ENCODE assay signal across 30 cellular contexts in genomic region chr11:35633827-35634226, GRCh38.
"Had no signal": no experiment of that assay in that cellular context is flagged by ENCODE, and none has a peak within 500 bp of the region (broad histone marks: within the 10 kb centered on the region; RNA-seq: fewer than 3 reads in every experiment).

No MANE protein-coding gene starts in this region.

- DNase-seq: activated B cell treated with CpG ODN at 0.5 μM for 24 hours; activated CD4-positive, alpha-beta memory T cell treated with anti-CD3 and anti-CD28 coated beads for 36 hours; activated CD4-positive, alpha-beta T cell treated with anti-CD3 and anti-CD28 coated beads for 4 hours; activated CD4-positive, alpha-beta T cell treated with anti-CD3 and anti-CD28 coated beads, Interleukin-2, amount 10 ng/mL, durations not matched to agents 24 days and 14 days; activated CD4-positive, alpha-beta T cell treated with anti-CD3 and anti-CD28 coated beads, Interleukin-2, amount 50 U/mL, for 1 hour; activated CD4-positive, alpha-beta T cell treated with anti-CD3 and anti-CD28 coated beads, Interleukin-2, amount 50 U/mL, for 4 hours; activated CD4-positive, CD25-positive, alpha-beta regulatory T cell treated with anti-CD3 and anti-CD28 coated beads, Interleukin-2, amount 50 U/mL, for 72 hours; activated CD8-positive, alpha-beta memory T cell treated with anti-CD3 and anti-CD28 coated beads, Interleukin-2, amount 50 U/mL, for 4 hours; activated CD8-positive, alpha-beta T cell treated with anti-CD3 and anti-CD28 coated beads for 36 hours; activated effector memory CD4-positive, alpha-beta T cell treated with anti-CD3 and anti-CD28 coated beads, Interleukin-2, amount 50 U/mL, for 16 hours; activated gamma-delta T cell treated with Interleukin-2 at 50 U/mL for 16 hours; activated naive CD4-positive, alpha-beta T cell; activated naive CD4-positive, alpha-beta T cell treated with anti-CD3 and anti-CD28 coated beads for 36 hours; activated naive CD4-positive, alpha-beta T cell treated with anti-CD3 and anti-CD28 coated beads, Interleukin-2, amount 50 U/mL, for 16 hours; activated naive CD8-positive, alpha-beta T cell treated with anti-CD3 and anti-CD28 coated beads for 36 hours; activated T-cell treated with anti-CD3 and anti-CD28 coated beads for 4 hours; activated T-cell treated with anti-CD3 and anti-CD28 coated beads, Interleukin-2, amount 50 U/mL, for 1 hour; activated T-cell treated with anti-CD3 and anti-CD28 coated beads, Interleukin-2, amount 50 U/mL, for 4 hours; activated T-cell treated with anti-CD3 and anti-CD28 coated beads, Interleukin-2, amount 50 U/mL, for 72 hours; adrenal gland; amniotic stem cell; aorta; body of pancreas; brain microvascular endothelial cell; central memory CD4-positive, alpha-beta T cell; T-helper 9 cell had no signal

- ATAC-seq: activated CD8-positive, alpha-beta T cell treated with anti-CD3 and anti-CD28 coated beads for 36 hours; activated naive CD4-positive, alpha-beta T cell treated with anti-CD3 and anti-CD28 coated beads, Interleukin-2, amount 50 U/mL, for 72 hours; activated T-cell treated with anti-CD3 and anti-CD28 coated beads, Interleukin-2, amount 50 U/mL, for 4 hours; activated T-cell treated with anti-CD3 and anti-CD28 coated beads, Interleukin-2, amount 50 U/mL, for 72 hours; activated T-helper 17 cell treated with anti-CD3 and anti-CD28 coated beads, Interleukin-2, amount 50 U/mL, for 72 hours; body of pancreas had no signal

- H3K36me3 ChIP-seq: adrenal gland, brain microvascular endothelial cell, breast epithelium had no signal

- H3K9me3 ChIP-seq: adrenal gland, body of pancreas, breast epithelium had no signal

- H3K27me3 ChIP-seq: body of pancreas, brain microvascular endothelial cell, breast epithelium had no signal

- H3K4me1 ChIP-seq: adrenal gland, body of pancreas, breast epithelium had no signal

- H3K4me3 ChIP-seq: adrenal gland, body of pancreas, breast epithelium had no signal

- H3K27ac ChIP-seq: adrenal gland, body of pancreas, brain microvascular endothelial cell, breast epithelium, VCaP had no signal
